30 cellular contexts compared by ENCODE assay signal in the genomic region with DNA sequence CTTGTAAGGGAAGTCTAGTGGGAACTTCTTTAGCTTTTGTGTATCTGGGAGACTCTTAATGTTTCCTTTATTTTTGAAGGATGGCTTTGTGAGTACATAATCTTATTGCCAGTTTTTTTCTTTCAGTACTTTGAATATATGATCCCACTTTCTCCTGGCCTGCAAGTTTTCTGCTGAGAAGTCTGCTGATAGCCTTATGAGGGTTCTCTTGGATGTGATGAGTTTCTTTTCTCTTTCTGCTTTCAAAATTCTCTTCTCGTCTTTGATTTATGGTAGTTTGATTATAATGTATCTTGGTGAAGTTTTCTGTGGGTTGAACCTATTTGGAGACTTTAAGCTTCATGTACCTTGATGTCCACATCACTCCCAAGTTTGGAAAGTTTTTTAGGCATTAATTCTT. TPM values are rescaled to one million over a fixed set of nuclear protein-coding genes. Genes with fewer than 3 reads are reported as not detected.
"Had no signal": no experiment of that assay in that cellular context is flagged by ENCODE, and none has a peak within 500 bp of the region (broad histone marks: within the 10 kb centered on the region; RNA-seq: fewer than 3 reads in every experiment).

No MANE protein-coding gene starts in this region.

- H3K36me3 ChIP-seq: stomach, suprapubic skin, thoracic aorta, thyroid gland, tibial artery, tibial nerve, transverse colon, upper lobe of left lung, upper lobe of right lung, uterus, vagina had no signal

- H3K27ac ChIP-seq: stomach, suprapubic skin, testis, thoracic aorta, thyroid gland, tibial artery, tibial nerve, transverse colon, upper lobe of left lung, upper lobe of right lung, uterus, vagina had no signal

- DNase-seq: stimulated activated CD4-positive, alpha-beta T cell treated with anti-CD3 and anti-CD28 coated beads, Interleukin-2, amount 100 ng/mL, for 48 hours; stimulated activated CD4-positive, alpha-beta T cell treated with anti-CD3 and anti-CD28 coated beads, Interleukin-4, amount 100 ng/mL, for 1 hour; stimulated activated CD4-positive, alpha-beta T cell treated with anti-CD3 and anti-CD28 coated beads, Interleukin-4, amount 100 ng/mL, for 24 hours; stimulated activated CD4-positive, alpha-beta T cell treated with anti-CD3 and anti-CD28 coated beads, Interleukin-4, amount 100 ng/mL, for 4 hours; stimulated activated CD8-positive, alpha-beta memory T cell treated with anti-CD3 and anti-CD28 coated beads, Interleukin-4, amount 100 ng/mL, for 48 hours; stimulated activated naive B cell treated with anti-CD40 and anti-IgM and Interleukin-4, amounts not matched to agents 10 μg/mL and 1 μg/mL and 100 μg/mL, for 72 hours; stimulated activated naive CD4-positive, alpha-beta T cell; stimulated activated naive CD4-positive, alpha-beta T cell treated with Interleukin-2 at 50 U/mL for 16 hours; stimulated activated naive CD8-positive, alpha-beta T cell treated with anti-CD3 and anti-CD28 coated beads, Interleukin-15, amount 100 ng/mL, for 72 hours; stimulated activated naive CD8-positive, alpha-beta T cell treated with anti-CD3 and anti-CD28 coated beads, Interleukin-15, Interleukin-2, amounts not matched to agents 100 U/mL and 50 U/mL, for 24 hours; stomach; substantia nigra; testis; thyroid gland; transverse colon; trophoblast cell; upper lobe of left lung; upper lobe of right lung; uterus had no signal

- H3K27me3 ChIP-seq: suprapubic skin, testis, thyroid gland, tibial artery, tibial nerve, transverse colon, upper lobe of left lung, upper lobe of right lung, uterus, vagina had no signal

- ATAC-seq: stimulated activated effector memory CD8-positive, alpha-beta T cell treated with anti-CD3 and anti-CD28 coated beads, Interleukin-12 subunit alpha, Interleukin-12 subunit beta, amount 100 ng/mL, for 72 hours; stimulated activated memory B cell treated with anti-CD40 and anti-IgM and Interleukin-4, amounts not matched to agents 10 μg/mL and 1 μg/mL and 100 μg/mL, for 72 hours; stimulated activated naive B cell treated with anti-CD40 and anti-IgM and Interleukin-4, amounts not matched to agents 10 μg/mL and 1 μg/mL and 100 μg/mL, for 72 hours; stimulated activated naive CD8-positive, alpha-beta T cell treated with anti-CD3 and anti-CD28 coated beads, Interleukin-15, amount 100 ng/mL, for 72 hours; stimulated activated naive CD8-positive, alpha-beta T cell treated with anti-CD3 and anti-CD28 coated beads, Interleukin-15, Interleukin-2, amounts not matched to agents 100 U/mL and 50 U/mL, for 24 hours; upper lobe of right lung had no signal

- FAIRE-seq: urothelium cell line had no signal

- H3K9me3 ChIP-seq: suprapubic skin, testis, thoracic aorta, thyroid gland, transverse colon, upper lobe of left lung, upper lobe of right lung, vagina had no signal

- H3K4me1 ChIP-seq: stomach, suprapubic skin, thyroid gland, tibial artery, transverse colon, upper lobe of right lung, uterus, vagina had no signal

- H3K4me3 ChIP-seq: stomach, suprapubic skin, testis, thoracic aorta, thyroid gland, tibial artery, tibial nerve, transverse colon, upper lobe of left lung, upper lobe of right lung, uterus, vagina had no signal

RNA-seq across cellular contexts. Expression of a gene that starts 28.1 kb away (rescaled TPM):
- total RNA-seq: vagina had no signal

RNA-seq across cellular contexts. Expression of a gene that starts 35.0 kb away (rescaled TPM):
- total RNA-seq: stomach, subcutaneous adipose tissue, suprapubic skin, temporal lobe, thyroid gland, transverse colon, upper lobe of left lung, upper lobe of right lung, ureter, uterus, vagina had no signal
- polyA plus RNA-seq: stomach had no signal
